12 cellular contexts compared by ENCODE assay signal in genomic region chrX:46582964-46583363, GRCh38. TPM values are rescaled to one million over a fixed set of nuclear protein-coding genes. Genes with fewer than 3 reads are reported as not detected.
DNase-seq lines count a peak whose midpoint lies in the region; ATAC-seq and TF ChIP-seq lines count a peak whose summit lies in the region.
"Had no signal": no experiment of that assay in that cellular context is flagged by ENCODE, and none has a peak within 500 bp of the region (broad histone marks: within the 10 kb centered on the region; RNA-seq: fewer than 3 reads in every experiment).

No MANE protein-coding gene starts in this region.

- H4K20me1 ChIP-seq in H9 (ENCODE audit: control insufficient read depth, insufficient read depth, insufficient read length), result no peaks in the 10 kb centered on the region

- H3K23ac ChIP-seq in H9 (ENCODE audit: insufficient read length, low read depth, low read length), result no peak overlapping the region

- H3K36me3 Mint-ChIP-seq in H9 (ENCODE audit: insufficient read depth in 1 of 3, low read depth in 3 of 3), result peaks cover 8 to 34% (median 21%) of the 10 kb centered on the region in 3 experiments

- no peak overlapping the region for H4K5ac ChIP-seq in H9 (ENCODE audit: insufficient read length, low read depth, low read length)

- no peak overlapping the region for H2AFZ ChIP-seq in H9 (ENCODE audit: low read length)

- H4K91ac ChIP-seq in H9 (ENCODE audit: insufficient read length, low read depth, low read length), result no peak overlapping the region

- no peak overlapping the region for H3K14ac ChIP-seq in H9 (ENCODE audit: insufficient read depth, low read length)

- H3K9me3 ChIP-seq in H9 (ENCODE audit: control insufficient read depth, low read depth, low read length), result peaks cover 17% of the 10 kb centered on the region
- no peaks in the 10 kb centered on the region for H3K9me3 ChIP-seq in skeletal muscle satellite cell (replicated peaks; ENCODE audit: low read length)

- peaks cover 60 to 66% of the 10 kb centered on the region in 2 experiments for H3K9me3 Mint-ChIP-seq in H9

- peak overlapping the region in 2 of 3 experiments; percentile 7 to 91; a peak in 3 of 7 replicates for H3K27ac Mint-ChIP-seq in H9

- H3K27me3 ChIP-seq in H9 (ENCODE audit: insufficient read depth, low read length) (no peaks in the 10 kb centered on the region; the same call in 1 of the 2 replicates), foreskin keratinocyte (no peaks in the 10 kb centered on the region), skeletal muscle satellite cell (ENCODE audit: control insufficient read depth, insufficient read depth, low read length) (no peaks in the 10 kb centered on the region)

- H2BK20ac ChIP-seq in H9 (ENCODE audit: low read depth, low read length, poor library complexity, severe bottlenecking), result no peak overlapping the region

- peak; percentile 86 for ATAC-seq in foreskin keratinocyte

- no peak overlapping the region for H2BK5ac ChIP-seq in H9 (ENCODE audit: insufficient read length, low read length)

- peaks cover 9% of the 10 kb centered on the region; the same call in 1 of the 2 replicates for H3K79me2 ChIP-seq in H9 (ENCODE audit: insufficient read depth, low read length)

- no peaks in the 10 kb centered on the region for H3K36me3 ChIP-seq in skeletal muscle satellite cell (ENCODE audit: insufficient read depth, low read length)

- no peak for DNase-seq in H9
- DNase-seq in amniotic epithelial cell (ENCODE audit: low read depth), result peak; percentile 87
- DNase-seq in foreskin keratinocyte, result peak; percentile 85 to 93
- no peak for DNase-seq in NCI-H446 (lab: John Stamatoyannopoulos, UW)
- DNase-seq in OCI-M1 (lab: John Stamatoyannopoulos, UW), result no peak
- no peak for DNase-seq in epidermal melanocyte (ENCODE audit: insufficient read length, low spot score)
- no peak for DNase-seq in GOT3 (lab: John Stamatoyannopoulos, UW)
- DNase-seq: GF-D8; mesendoderm; NCI-H1930; stimulated activated CD4-positive, alpha-beta T cell treated with anti-CD3 and anti-CD28 coated beads, Interleukin-2, amount 100 ng/mL, for 24 hours had no signal

- no peak for TF ChIP-seq CTCF in H9 (conservative IDR thresholded peaks at IDR 0.05)
- TF ChIP-seq CTCF in foreskin keratinocyte (conservative IDR thresholded peaks at IDR 0.05), result no peak

- H3K4me1 ChIP-seq in H9 (ENCODE audit: insufficient read depth, low read length) (no peaks in the 10 kb centered on the region; the same call in 1 of the 2 replicates), foreskin keratinocyte (peaks cover 29% of the 10 kb centered on the region), skeletal muscle satellite cell (ENCODE audit: control insufficient read depth, insufficient read depth, low read length) (peaks cover 47% of the 10 kb centered on the region)

- no peak overlapping the region for H2BK15ac ChIP-seq in H9 (ENCODE audit: low read depth, low read length)

- H2BK120ac ChIP-seq in H9 (ENCODE audit: low read depth, low read length, poor library complexity, severe bottlenecking), result no peak overlapping the region

- no peak overlapping the region for H2BK12ac ChIP-seq in H9 (ENCODE audit: insufficient read length, low read depth, low read length)

- no peak overlapping the region for H3K9ac ChIP-seq in H9 (ENCODE audit: extremely low read depth, insufficient read length, low read length)
- H3K9ac ChIP-seq in skeletal muscle satellite cell (ENCODE audit: low read depth, low read length), result peak overlapping the region; percentile 95

- no peak overlapping the region for H3K56ac ChIP-seq in H9 (ENCODE audit: insufficient read length, low read depth, low read length)

- no peaks in the 10 kb centered on the region; the same call in 1 of the 2 replicates for H3K27me3 Mint-ChIP-seq in H9 (ENCODE audit: low read depth)

- H3K4me1 Mint-ChIP-seq in H9, result peaks cover 35 to 38% of the 10 kb centered on the region in 2 experiments

- H3K4me3 ChIP-seq in skeletal muscle satellite cell (ENCODE audit: low read length), result peak overlapping the region; percentile 25

- no peak overlapping the region for H3K4ac ChIP-seq in H9 (ENCODE audit: low read depth, low read length)

- no peaks in the 10 kb centered on the region for H3K23me2 ChIP-seq in H9 (ENCODE audit: insufficient read length, low read depth, low read length, poor library complexity, severe bottlenecking)

- no peak overlapping the region for H3K18ac ChIP-seq in H9 (ENCODE audit: insufficient read length, low read depth, low read length)

- peaks cover 2% of the 10 kb centered on the region for H3K79me1 ChIP-seq in H9 (ENCODE audit: insufficient read depth, low read depth, low read length, poor library complexity, severe bottlenecking)

- H2AK5ac ChIP-seq in H9 (ENCODE audit: insufficient read length, low read length), result no peak overlapping the region

- no peak overlapping the region for H3T11ph ChIP-seq in H9 (ENCODE audit: low read length)

- no CpG with 5 or more reads among the region's 1 CpG for WGBS in H9 (ENCODE audit: extremely low coverage, insufficient read length, low lambda C conversion rate)

- no peak overlapping the region for H4K8ac ChIP-seq in H9 (replicated peaks; ENCODE audit: insufficient read length, low read depth, low read length)

- no peak overlapping the region for H3K4me2 ChIP-seq in H9 (ENCODE audit: insufficient read depth, insufficient read length, low read length)
- peak overlapping the region; percentile 78 for H3K4me2 ChIP-seq in skeletal muscle satellite cell (ENCODE audit: low read length)

- H3K27ac ChIP-seq in H9 (ENCODE audit: insufficient read length, low read depth, low read length) (no peak overlapping the region), foreskin keratinocyte (peak overlapping the region; percentile 38)

- H3K4me3 Mint-ChIP-seq in H9, result peak overlapping the region in 1 of 2 experiments; percentile 6; a peak in 1 of 5 replicates

RNA-seq across cellular contexts. Expression of gene CHST7, which starts 9.4 kb away (rescaled TPM):
- 17.1 and 18.7 TPM in 2 replicates for total RNA-seq in H9 (2021)
- 1.6 and 1.8 TPM in 2 replicates for total RNA-seq in foreskin keratinocyte
- polyA plus RNA-seq in foreskin keratinocyte, result 1.4 and 1.7 TPM in 2 replicates
- 16.2 and 26.4 TPM in 2 replicates for total RNA-seq in skeletal muscle satellite cell (2012; rRNA removed)

RNA-seq across cellular contexts. Expression of gene ZNF674, which starts 37.7 kb away (rescaled TPM):
- total RNA-seq in H9 (2021) (7.9 and 10.1 TPM in 2 replicates), foreskin keratinocyte (3.1 and 3.4 TPM in 2 replicates)
- polyA plus RNA-seq in foreskin keratinocyte, result 0.68 and 0.71 TPM in 2 replicates
- total RNA-seq in skeletal muscle satellite cell (2012; rRNA removed), result 2.0 and 2.8 TPM in 2 replicates

Comparison
In these comparisons a context has a peak if more than half of its experiments do, and no peak if none do; other contexts are left out.
1. DNase-seq: peak in amniotic epithelial cell (single experiment) and foreskin keratinocyte (2 of 2); none in H9 (single experiment), NCI-H446 (0 of 2), OCI-M1 (single experiment), epidermal melanocyte (single experiment) and GOT3 (single experiment).